In the genomic region with DNA sequence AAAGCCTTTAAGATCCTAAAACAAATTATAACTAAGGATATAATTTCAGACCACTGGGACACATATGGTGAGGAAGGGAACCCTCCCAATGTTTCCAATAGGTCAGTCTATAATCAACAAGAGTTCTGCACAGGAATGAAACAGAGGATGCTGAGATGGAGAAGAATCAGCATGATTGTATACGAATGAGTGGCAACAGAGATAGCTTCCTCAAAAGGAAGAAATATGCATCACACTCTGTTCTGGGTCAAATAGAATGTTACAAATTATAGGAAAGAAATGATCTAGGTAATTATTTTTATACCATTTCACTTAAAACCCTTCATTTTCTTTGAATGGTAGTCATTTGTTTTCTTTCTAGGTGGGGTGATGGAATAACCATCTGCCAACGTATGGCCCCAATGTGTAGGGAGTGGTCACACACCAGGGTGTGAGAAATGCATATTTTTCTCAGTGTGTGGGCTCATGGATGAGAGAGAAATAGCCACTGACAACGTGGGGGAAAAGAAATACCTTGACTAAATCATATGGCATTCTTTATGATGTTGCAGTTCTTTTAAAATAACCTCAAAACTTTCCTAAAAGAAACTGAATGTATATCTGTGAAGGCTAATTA, we compare ENCODE assay signal across 31 cellular contexts.
DNase-seq lines count a peak whose midpoint lies in the region; ATAC-seq, FAIRE-seq and TF ChIP-seq lines count a peak whose summit lies in the region.
"Had no signal": no experiment of that assay in that cellular context is flagged by ENCODE, and none has a peak within 500 bp of the region (broad histone marks: within the 10 kb centered on the region; RNA-seq: fewer than 3 reads in every experiment).

No MANE protein-coding gene starts in this region.

- H3K4me3 Mint-ChIP-seq in T-helper 2 cell treated with Interferon-gamma antibody and Interleukin-4, amounts not matched to agents 5 μg/mL and 100 μg/mL, for 36 hours = peak overlapping the region; percentile 48
- no peak overlapping the region for H3K4me3 Mint-ChIP-seq in activated T-helper 2 cell treated with anti-CD3 and anti-CD28 coated beads, Interferon-gamma antibody, Interleukin-2, Interleukin-4, amounts not matched to agents 10 μg/mL and 5 μg/mL and 100 μg/mL, durations not matched to agents 14 hours and 24 hours and 36 hours (ENCODE audit: low read depth)
- H3K4me3 Mint-ChIP-seq in natural killer cell = peak overlapping the region; percentile 81
- H3K4me3 Mint-ChIP-seq: stimulated activated memory B cell treated with anti-CD40 and anti-IgM and Interleukin-4, amounts not matched to agents 10 μg/mL and 1 μg/mL and 100 μg/mL, for 72 hours had no signal

- ATAC-seq in natural killer cell = no peak
- ATAC-seq in HG03108 (IDR thresholded peaks at IDR 0.05; ENCODE audit: unreplicated experiment) = no peak
- ATAC-seq: HepG2; left colon; stimulated activated memory B cell treated with anti-CD40 and anti-IgM and Interleukin-4, amounts not matched to agents 10 μg/mL and 1 μg/mL and 100 μg/mL, for 72 hours had no signal

- H3K36me3 Mint-ChIP-seq in T-helper 2 cell treated with Interferon-gamma antibody and Interleukin-4, amounts not matched to agents 5 μg/mL and 100 μg/mL, for 36 hours (ENCODE audit: low read depth) = peaks cover 6% of the 10 kb centered on the region
- H3K36me3 Mint-ChIP-seq in activated T-helper 2 cell treated with anti-CD3 and anti-CD28 coated beads, Interferon-gamma antibody, Interleukin-2, Interleukin-4, amounts not matched to agents 10 μg/mL and 5 μg/mL and 100 μg/mL, durations not matched to agents 14 hours and 24 hours and 36 hours (ENCODE audit: low read depth) = no peaks in the 10 kb centered on the region
- H3K36me3 Mint-ChIP-seq in natural killer cell = no peaks in the 10 kb centered on the region
- H3K36me3 Mint-ChIP-seq: stimulated activated memory B cell treated with anti-CD40 and anti-IgM and Interleukin-4, amounts not matched to agents 10 μg/mL and 1 μg/mL and 100 μg/mL, for 72 hours had no signal

- peaks cover 42% of the 10 kb centered on the region for H3K4me1 Mint-ChIP-seq in T-helper 2 cell treated with Interferon-gamma antibody and Interleukin-4, amounts not matched to agents 5 μg/mL and 100 μg/mL, for 36 hours (ENCODE audit: low read depth)
- peaks cover 39% of the 10 kb centered on the region for H3K4me1 Mint-ChIP-seq in activated T-helper 2 cell treated with anti-CD3 and anti-CD28 coated beads, Interferon-gamma antibody, Interleukin-2, Interleukin-4, amounts not matched to agents 10 μg/mL and 5 μg/mL and 100 μg/mL, durations not matched to agents 14 hours and 24 hours and 36 hours (ENCODE audit: low read depth)
- H3K4me1 Mint-ChIP-seq in natural killer cell = peaks cover 66 to 72% of the 10 kb centered on the region in 2 donors
- H3K4me1 Mint-ChIP-seq: stimulated activated memory B cell treated with anti-CD40 and anti-IgM and Interleukin-4, amounts not matched to agents 10 μg/mL and 1 μg/mL and 100 μg/mL, for 72 hours had no signal

- H3K9me3 Mint-ChIP-seq in T-helper 2 cell treated with Interferon-gamma antibody and Interleukin-4, amounts not matched to agents 5 μg/mL and 100 μg/mL, for 36 hours = peaks cover 3% of the 10 kb centered on the region
- H3K9me3 Mint-ChIP-seq in activated T-helper 2 cell treated with anti-CD3 and anti-CD28 coated beads, Interferon-gamma antibody, Interleukin-2, Interleukin-4, amounts not matched to agents 10 μg/mL and 5 μg/mL and 100 μg/mL, durations not matched to agents 14 hours and 24 hours and 36 hours = no peaks in the 10 kb centered on the region
- no peaks in the 10 kb centered on the region for H3K9me3 Mint-ChIP-seq in natural killer cell
- H3K9me3 Mint-ChIP-seq: activated T-cell treated with anti-CD3 and anti-CD28 coated beads, Interleukin-2, amount 50 U/mL, for 24 hours; stimulated activated memory B cell treated with anti-CD40 and anti-IgM and Interleukin-4, amounts not matched to agents 10 μg/mL and 1 μg/mL and 100 μg/mL, for 72 hours had no signal

- no peak for DNase-seq in T-helper 2 cell treated with Interferon-gamma antibody and Interleukin-4, amounts not matched to agents 5 μg/mL and 100 μg/mL, for 36 hours (ENCODE audit: low spot score)
- DNase-seq in T-helper 2 cell (no peak), GM19239 (ENCODE audit: insufficient read length, low spot score) (no peak), natural killer cell (no peak), NCI-H146 (lab: John Stamatoyannopoulos, UW) (no peak), DMS114 treated with DMSO at 0.1 percent for 48 hours (lab: John Stamatoyannopoulos, UW; ENCODE audit: unreplicated experiment) (no peak)
- no peak for DNase-seq in activated T-helper 2 cell treated with anti-CD3 and anti-CD28 coated beads, Interferon-gamma antibody, Interleukin-2, Interleukin-4, amounts not matched to agents 10 μg/mL and 5 μg/mL and 100 μg/mL, durations not matched to agents 14 hours and 24 hours and 36 hours (ENCODE audit: low spot score)
- DNase-seq: 8988T; activated CD8-positive, alpha-beta memory T cell treated with anti-CD3 and anti-CD28 coated beads for 24 hours; activated naive CD4-positive, alpha-beta T cell treated with anti-CD3 and anti-CD28 coated beads, Interleukin-2, amount 50 U/mL, for 16 hours; activated T-cell treated with anti-CD3 and anti-CD28 coated beads, Interleukin-2, amount 50 U/mL, for 24 hours; cortex of kidney; EL; hippocampal formation; Karpas-422; left colon; mesenchymal stem cell; NCI-H510A; PC-9; right lobe of liver; Right ventricle myocardium superior; stimulated activated CD4-positive, alpha-beta T cell treated with anti-CD3 and anti-CD28 coated beads, Interleukin-12 subunit alpha, Interleukin-12 subunit beta, amount 100 ng/mL, for 4 hours; stimulated activated CD4-positive, alpha-beta T cell treated with anti-CD3 and anti-CD28 coated beads, Interleukin-4, amount 100 ng/mL, for 1 hour; T1000 had no signal

- intact Hi-C loops in activated T-helper 2 cell treated with anti-CD3 and anti-CD28 coated beads, Interferon-gamma antibody, Interleukin-2, Interleukin-4, amounts not matched to agents 10 μg/mL and 5 μg/mL and 100 μg/mL, durations not matched to agents 14 hours and 24 hours and 36 hours (cut with micrococcal nuclease) = loop anchor here (2.0 kb wide), 1 partner anchor 17 kb away; no protein-coding TSS in a partner anchor
- intact Hi-C loops in natural killer cell (cut with micrococcal nuclease) = loop anchor here (1.0 to 10.0 kb wide), 5 partner anchors 19 to 377 kb away; partner anchors contain the start of gene RNF2

- TF ChIP-seq CTCF in natural killer cell (IDR thresholded peaks at IDR 0.05) = no peak

- peak overlapping the region; percentile 80 for H3K27ac Mint-ChIP-seq in T-helper 2 cell treated with Interferon-gamma antibody and Interleukin-4, amounts not matched to agents 5 μg/mL and 100 μg/mL, for 36 hours
- H3K27ac Mint-ChIP-seq in activated T-helper 2 cell treated with anti-CD3 and anti-CD28 coated beads, Interferon-gamma antibody, Interleukin-2, Interleukin-4, amounts not matched to agents 10 μg/mL and 5 μg/mL and 100 μg/mL, durations not matched to agents 14 hours and 24 hours and 36 hours = peak overlapping the region; percentile 43
- H3K27ac Mint-ChIP-seq in natural killer cell = peak overlapping the region; percentile 84 to 98
- H3K27ac Mint-ChIP-seq: progenitor cell of endocrine pancreas; stimulated activated memory B cell treated with anti-CD40 and anti-IgM and Interleukin-4, amounts not matched to agents 10 μg/mL and 1 μg/mL and 100 μg/mL, for 72 hours had no signal

- FAIRE-seq in GM19239 (lab: Jason Lieb, UNC) = peak; percentile 45
- FAIRE-seq: D721Med, endometrium, GM12891, HepG2 had no signal

- H3K27me3 Mint-ChIP-seq in T-helper 2 cell treated with Interferon-gamma antibody and Interleukin-4, amounts not matched to agents 5 μg/mL and 100 μg/mL, for 36 hours (ENCODE audit: low read depth) = no peaks in the 10 kb centered on the region
- no peaks in the 10 kb centered on the region for H3K27me3 Mint-ChIP-seq in activated T-helper 2 cell treated with anti-CD3 and anti-CD28 coated beads, Interferon-gamma antibody, Interleukin-2, Interleukin-4, amounts not matched to agents 10 μg/mL and 5 μg/mL and 100 μg/mL, durations not matched to agents 14 hours and 24 hours and 36 hours (ENCODE audit: low read depth)
- H3K27me3 Mint-ChIP-seq in natural killer cell (ENCODE audit: low read depth in 2 of 2) = no peaks in the 10 kb centered on the region
- H3K27me3 Mint-ChIP-seq: activated T-cell treated with anti-CD3 and anti-CD28 coated beads, Interleukin-2, amount 50 U/mL, for 24 hours; progenitor cell of endocrine pancreas; stimulated activated memory B cell treated with anti-CD40 and anti-IgM and Interleukin-4, amounts not matched to agents 10 μg/mL and 1 μg/mL and 100 μg/mL, for 72 hours had no signal
